15 cellular contexts compared by ENCODE assay signal in genomic region chr14:95184413-95184790, GRCh38. TPM values are rescaled to one million over a fixed set of nuclear protein-coding genes. Genes with fewer than 3 reads are reported as not detected.
A peak's percentile ranks its signal among the peaks of the same experiment; 100 is the strongest.
DNase-seq lines count a peak whose midpoint lies in the region; ATAC-seq and TF ChIP-seq lines count a peak whose summit lies in the region.
"Had no signal": no experiment of that assay in that cellular context is flagged by ENCODE, and none has a peak within 500 bp of the region (broad histone marks: within the 10 kb centered on the region; RNA-seq: fewer than 3 reads in every experiment).

No MANE protein-coding gene starts in this region.

- peak overlapping the region; percentile 85 for H3K27ac ChIP-seq in right cardiac atrium (ENCODE audit: low read length)
- peak overlapping the region; percentile 45 to 68 (median 58) for H3K27ac ChIP-seq in sigmoid colon

- H3K9me3 ChIP-seq in right cardiac atrium (ENCODE audit: control insufficient read depth, low read length): no peaks in the 10 kb centered on the region
- no peaks in the 10 kb centered on the region for H3K9me3 ChIP-seq in sigmoid colon

- H3K4me3 ChIP-seq in AG10803 (ENCODE audit: low read length) (no peak overlapping the region), choroid plexus epithelial cell (ENCODE audit: low read depth, low read length) (no peak overlapping the region), right cardiac atrium (ENCODE audit: low read length) (no peak overlapping the region), sigmoid colon (no peak overlapping the region)

- peaks cover 13% of the 10 kb centered on the region for H3K4me1 ChIP-seq in right cardiac atrium (ENCODE audit: control insufficient read depth, insufficient read depth, low read length)
- H3K4me1 ChIP-seq in sigmoid colon: peaks cover 0 to 24% (median 17%) of the 10 kb centered on the region in 4 donors

- WGBS in right cardiac atrium: 39% methylated on average over 2 of the region's 2 CpGs
- 28 to 68% methylated on average over 2 of the region's 2 CpGs for WGBS in sigmoid colon, 2 donors

- ATAC-seq in right cardiac atrium (peak; percentile 66 to 79), GM18502 (IDR thresholded peaks at IDR 0.05; ENCODE audit: poor library complexity, unreplicated experiment) (no peak), HG03095 (IDR thresholded peaks at IDR 0.05; ENCODE audit: unreplicated experiment) (no peak)

- no peak for TF ChIP-seq POLR2A in sigmoid colon (IDR thresholded peaks at IDR 0.05)

- no peak for TF ChIP-seq CTCF in AG10803 (conservative IDR thresholded peaks at IDR 0.05; ENCODE audit: low read length)
- TF ChIP-seq CTCF in choroid plexus epithelial cell (conservative IDR thresholded peaks at IDR 0.05; ENCODE audit: low read depth, low read length): no peak
- no peak for TF ChIP-seq CTCF in sigmoid colon (IDR thresholded peaks at IDR 0.05)

- H3K27me3 ChIP-seq in right cardiac atrium (ENCODE audit: control insufficient read depth, insufficient read depth) (no peaks in the 10 kb centered on the region), sigmoid colon (no peaks in the 10 kb centered on the region)

- intact Hi-C loops in right cardiac atrium (cut with DNase I) (no loop called here), sigmoid colon (cut with DNase I) (no loop called here)

- DNase-seq in AG10803 (ENCODE audit: low read depth) (peak; percentile 5), choroid plexus epithelial cell (ENCODE audit: low read depth) (peak; percentile 56), right cardiac atrium (peak; percentile 47 to 85 (median 69)), sigmoid colon (no peak), SKM-1 treated with dmso at 0.1 percent for 144 hours (lab: John Stamatoyannopoulos, UW; ENCODE audit: unreplicated experiment) (no peak), NCI-H2227 (lab: John Stamatoyannopoulos, UW; ENCODE audit: unreplicated experiment) (no peak)
- DNase-seq: activated CD8-positive, alpha-beta memory T cell treated with anti-CD3 and anti-CD28 coated beads, Interleukin-2, amount 50 U/mL, for 4 hours; activated naive CD4-positive, alpha-beta T cell treated with anti-CD3 and anti-CD28 coated beads, Interleukin-2, amount 10 ng/mL, durations not matched to agents 7 days and 5 days; CD8-positive, alpha-beta memory T cell; central memory CD4-positive, alpha-beta T cell; NCI-H2081 treated with DMSO at 0.1 percent for 48 hours; NCI-H774; T-helper 1 cell had no signal

- TF ChIP-seq EP300 in sigmoid colon (IDR thresholded peaks at IDR 0.05): no peak

- H3K36me3 ChIP-seq in sigmoid colon: no peaks in the 10 kb centered on the region

RNA-seq across cellular contexts. Expression of gene DICER1, which starts 27.1 kb away (rescaled TPM):
- total RNA-seq in right cardiac atrium (10 to 100 TPM; 22.7 to 30.4 (median 25.9) TPM), sigmoid colon (10 to 100 TPM; 44.9 to 77.0 (median 51.1) TPM)
- polyA plus RNA-seq in right cardiac atrium (6.8 TPM), sigmoid colon (10 to 100 TPM in 1 of 3 donors, 1 to 10 TPM in 2; 6.0 to 13.2 (median 7.9) TPM)

Comparison
In these comparisons a context has a peak if more than half of its experiments do, and no peak if none do; other contexts are left out.
1. DNase-seq: peak in AG10803 (single experiment), choroid plexus epithelial cell (single experiment) and right cardiac atrium (3 of 3); none in sigmoid colon (single experiment), SKM-1 treated with dmso at 0.1 percent for 144 hours (single experiment) and NCI-H2227 (single experiment).
2. ATAC-seq: peak in right cardiac atrium (2 of 2); none in GM18502 (single experiment) and HG03095 (single experiment).